Comparison of ENCODE assay signal across 21 cellular contexts in genomic region chr10:125189162-125189561, GRCh38. TPM values are rescaled to one million over a fixed set of nuclear protein-coding genes. Genes with fewer than 3 reads are reported as not detected.
DNase-seq lines count a peak whose midpoint lies in the region; ATAC-seq and TF ChIP-seq lines count a peak whose summit lies in the region.
"Had no signal": no experiment of that assay in that cellular context is flagged by ENCODE, and none has a peak within 500 bp of the region (broad histone marks: within the 10 kb centered on the region; RNA-seq: fewer than 3 reads in every experiment).

No MANE protein-coding gene starts in this region.

- no peak for TF ChIP-seq CTCF in spleen (IDR thresholded peaks at IDR 0.05 in 8 of 11, conservative IDR thresholded peaks at IDR 0.05 in 3 of 11)

- no peak overlapping the region for H3K9ac ChIP-seq in BLaER1

- H3K36me3 ChIP-seq in BLaER1 (no peaks in the 10 kb centered on the region), spleen (no peaks in the 10 kb centered on the region)

- no peak for TF ChIP-seq POLR2A in spleen (IDR thresholded peaks at IDR 0.05)

- H3K4me3 ChIP-seq in BLaER1 (no peak overlapping the region), spleen (no peak overlapping the region)
- H3K4me3 ChIP-seq: A549, GM12878 had no signal

- no peaks in the 10 kb centered on the region for H4K20me1 ChIP-seq in BLaER1

- H3K27ac ChIP-seq in BLaER1, result no peak overlapping the region
- H3K27ac ChIP-seq in spleen, result no peak overlapping the region
- H3K27ac ChIP-seq: 22Rv1, A549 had no signal

- 73 to 89% (median 84%) methylated on average over 8 of the region's 8 CpGs for WGBS in spleen, 5 donors

- H3K4me1 ChIP-seq in BLaER1 (peaks cover 7% of the 10 kb centered on the region), spleen (no peaks in the 10 kb centered on the region)
- H3K4me1 ChIP-seq: A549 had no signal

- DNase-seq in mesenteric fat pad (ENCODE audit: low spot score) (peak; percentile 62), spleen (peak; percentile 37), hepatic stellate cell (ENCODE audit: low spot score) (no peak)
- DNase-seq: AML-193; C1 segment of cervical spinal cord; CD4-positive, alpha-beta memory T cell; CD4-positive, CD25-positive, alpha-beta regulatory T cell; CD8-positive, alpha-beta memory T cell; COR-L47; DMS 273 treated with DMSO at 0.1 percent for 48 hours; DMS153; DMS53; DMS79; DND-41; EL; GDM1 had no signal

- H3K9me3 ChIP-seq in BLaER1 (no peaks in the 10 kb centered on the region), spleen (no peaks in the 10 kb centered on the region)
- H3K9me3 ChIP-seq: A549 had no signal

- no peak for ATAC-seq in GM19463 (IDR thresholded peaks at IDR 0.05; ENCODE audit: unreplicated experiment)
- ATAC-seq: A549, GM12878 had no signal

- intact Hi-C loops in spleen (cut with DNase I; ENCODE audit: low total_unique reads), result no loop called here

- 0 out of 2 replicates have a peak overlapping the region, but pooled peaks have one; percentile 14 for H3K4me2 ChIP-seq in BLaER1
- H3K4me2 ChIP-seq: A549 had no signal

- H3K27me3 ChIP-seq in BLaER1, result no peaks in the 10 kb centered on the region
- H3K27me3 ChIP-seq in spleen (replicated peaks in 1 of 7), result peaks cover 0 to 38% (median 0%) of the 10 kb centered on the region in 7 donors

RNA-seq across cellular contexts. Expression of gene CTBP2, which starts 28.8 kb away (rescaled TPM):
- total RNA-seq in mesenteric fat pad (56.5 TPM), spleen (10 to 100 TPM; 32.2 to 74.4 (median 52.0) TPM)
- polyA plus RNA-seq in spleen, result 10 to 100 TPM in 1 of 3 donors, 1 to 10 TPM in 2; 6.7 to 19.2 (median 7.0) TPM
